In the genomic region with DNA sequence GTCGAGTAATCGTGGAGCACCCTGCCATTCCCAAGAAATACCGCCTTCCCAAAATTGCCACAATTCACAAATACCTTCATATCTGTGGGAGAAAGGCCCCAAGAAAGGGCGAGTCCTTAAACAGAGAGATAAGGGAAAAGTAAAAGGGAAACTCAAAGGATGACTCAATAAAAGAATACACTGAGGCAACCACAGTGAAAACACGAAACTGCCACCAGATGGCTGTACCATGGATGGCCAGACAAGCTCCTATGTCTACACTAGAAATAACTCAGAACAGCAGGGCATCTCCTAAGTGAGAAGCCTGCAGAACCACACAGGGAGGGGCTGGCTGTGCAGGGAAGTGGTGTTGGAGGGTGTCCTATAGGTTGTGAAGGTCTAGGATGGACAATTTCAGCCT, we compare ENCODE assay signal across 1 cellular context.
TF ChIP-seq lines count a peak whose summit lies in the region.

No MANE protein-coding gene starts in this region.

TF ChIP-seq in WTC11, 78 proteins besides CTCF, POLR2A, EP300 and RAD21 (continued from another document):
- TF ChIP-seq ZNF423 (CRISPR knock-in tag; IDR thresholded peaks at IDR 0.05) (no peak), SMAD3 (CRISPR knock-in tag; IDR thresholded peaks at IDR 0.05; ENCODE audit: borderline replicate concordance) (no peak)
- TF ChIP-seq, protein P1, sequence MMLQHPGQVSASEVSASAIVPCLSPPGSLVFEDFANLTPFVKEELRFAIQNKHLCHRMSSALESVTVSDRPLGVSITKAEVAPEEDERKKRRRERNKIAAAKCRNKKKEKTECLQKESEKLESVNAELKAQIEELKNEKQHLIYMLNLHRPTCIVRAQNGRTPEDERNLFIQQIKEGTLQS (CRISPR knock-in tag; conservative IDR thresholded peaks at IDR 0.05), result no peak
- TF ChIP-seq, protein P2, sequence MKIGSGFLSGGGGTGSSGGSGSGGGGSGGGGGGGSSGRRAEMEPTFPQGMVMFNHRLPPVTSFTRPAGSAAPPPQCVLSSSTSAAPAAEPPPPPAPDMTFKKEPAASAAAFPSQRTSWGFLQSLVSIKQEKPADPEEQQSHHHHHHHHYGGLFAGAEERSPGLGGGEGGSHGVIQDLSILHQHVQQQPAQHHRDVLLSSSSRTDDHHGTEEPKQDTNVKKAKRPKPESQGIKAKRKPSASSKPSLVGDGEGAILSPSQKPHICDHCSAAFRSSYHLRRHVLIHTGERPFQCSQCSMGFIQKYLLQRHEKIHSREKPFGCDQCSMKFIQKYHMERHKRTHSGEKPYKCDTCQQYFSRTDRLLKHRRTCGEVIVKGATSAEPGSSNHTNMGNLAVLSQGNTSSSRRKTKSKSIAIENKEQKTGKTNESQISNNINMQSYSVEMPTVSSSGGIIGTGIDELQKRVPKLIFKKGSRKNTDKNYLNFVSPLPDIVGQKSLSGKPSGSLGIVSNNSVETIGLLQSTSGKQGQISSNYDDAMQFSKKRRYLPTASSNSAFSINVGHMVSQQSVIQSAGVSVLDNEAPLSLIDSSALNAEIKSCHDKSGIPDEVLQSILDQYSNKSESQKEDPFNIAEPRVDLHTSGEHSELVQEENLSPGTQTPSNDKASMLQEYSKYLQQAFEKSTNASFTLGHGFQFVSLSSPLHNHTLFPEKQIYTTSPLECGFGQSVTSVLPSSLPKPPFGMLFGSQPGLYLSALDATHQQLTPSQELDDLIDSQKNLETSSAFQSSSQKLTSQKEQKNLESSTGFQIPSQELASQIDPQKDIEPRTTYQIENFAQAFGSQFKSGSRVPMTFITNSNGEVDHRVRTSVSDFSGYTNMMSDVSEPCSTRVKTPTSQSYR (CRISPR knock-in tag; IDR thresholded peaks at IDR 0.05), result no peak
- TF ChIP-seq, protein P3, sequence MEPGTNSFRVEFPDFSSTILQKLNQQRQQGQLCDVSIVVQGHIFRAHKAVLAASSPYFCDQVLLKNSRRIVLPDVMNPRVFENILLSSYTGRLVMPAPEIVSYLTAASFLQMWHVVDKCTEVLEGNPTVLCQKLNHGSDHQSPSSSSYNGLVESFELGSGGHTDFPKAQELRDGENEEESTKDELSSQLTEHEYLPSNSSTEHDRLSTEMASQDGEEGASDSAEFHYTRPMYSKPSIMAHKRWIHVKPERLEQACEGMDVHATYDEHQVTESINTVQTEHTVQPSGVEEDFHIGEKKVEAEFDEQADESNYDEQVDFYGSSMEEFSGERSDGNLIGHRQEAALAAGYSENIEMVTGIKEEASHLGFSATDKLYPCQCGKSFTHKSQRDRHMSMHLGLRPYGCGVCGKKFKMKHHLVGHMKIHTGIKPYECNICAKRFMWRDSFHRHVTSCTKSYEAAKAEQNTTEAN (CRISPR knock-in tag; IDR thresholded peaks at IDR 0.05), result no peak
- TF ChIP-seq, protein P4, sequence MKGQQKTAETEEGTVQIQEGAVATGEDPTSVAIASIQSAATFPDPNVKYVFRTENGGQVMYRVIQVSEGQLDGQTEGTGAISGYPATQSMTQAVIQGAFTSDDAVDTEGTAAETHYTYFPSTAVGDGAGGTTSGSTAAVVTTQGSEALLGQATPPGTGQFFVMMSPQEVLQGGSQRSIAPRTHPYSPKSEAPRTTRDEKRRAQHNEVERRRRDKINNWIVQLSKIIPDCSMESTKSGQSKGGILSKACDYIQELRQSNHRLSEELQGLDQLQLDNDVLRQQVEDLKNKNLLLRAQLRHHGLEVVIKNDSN (CRISPR knock-in tag; IDR thresholded peaks at IDR 0.05), result no peak
- TF ChIP-seq, protein P5, sequence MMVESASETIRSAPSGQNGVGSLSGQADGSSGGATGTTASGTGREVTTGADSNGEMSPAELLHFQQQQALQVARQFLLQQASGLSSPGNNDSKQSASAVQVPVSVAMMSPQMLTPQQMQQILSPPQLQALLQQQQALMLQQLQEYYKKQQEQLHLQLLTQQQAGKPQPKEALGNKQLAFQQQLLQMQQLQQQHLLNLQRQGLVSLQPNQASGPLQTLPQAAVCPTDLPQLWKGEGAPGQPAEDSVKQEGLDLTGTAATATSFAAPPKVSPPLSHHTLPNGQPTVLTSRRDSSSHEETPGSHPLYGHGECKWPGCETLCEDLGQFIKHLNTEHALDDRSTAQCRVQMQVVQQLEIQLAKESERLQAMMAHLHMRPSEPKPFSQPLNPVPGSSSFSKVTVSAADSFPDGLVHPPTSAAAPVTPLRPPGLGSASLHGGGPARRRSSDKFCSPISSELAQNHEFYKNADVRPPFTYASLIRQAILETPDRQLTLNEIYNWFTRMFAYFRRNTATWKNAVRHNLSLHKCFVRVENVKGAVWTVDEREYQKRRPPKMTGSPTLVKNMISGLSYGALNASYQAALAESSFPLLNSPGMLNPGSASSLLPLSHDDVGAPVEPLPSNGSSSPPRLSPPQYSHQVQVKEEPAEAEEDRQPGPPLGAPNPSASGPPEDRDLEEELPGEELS (CRISPR knock-in tag; IDR thresholded peaks at IDR 0.05), result no peak
- TF ChIP-seq, protein P6, sequence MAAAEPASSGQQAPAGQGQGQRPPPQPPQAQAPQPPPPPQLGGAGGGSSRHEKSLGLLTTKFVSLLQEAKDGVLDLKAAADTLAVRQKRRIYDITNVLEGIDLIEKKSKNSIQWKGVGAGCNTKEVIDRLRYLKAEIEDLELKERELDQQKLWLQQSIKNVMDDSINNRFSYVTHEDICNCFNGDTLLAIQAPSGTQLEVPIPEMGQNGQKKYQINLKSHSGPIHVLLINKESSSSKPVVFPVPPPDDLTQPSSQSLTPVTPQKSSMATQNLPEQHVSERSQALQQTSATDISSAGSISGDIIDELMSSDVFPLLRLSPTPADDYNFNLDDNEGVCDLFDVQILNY (CRISPR knock-in tag; IDR thresholded peaks at IDR 0.05), result no peak
